In genomic region chr12:96670334-96670899, GRCh38 we compare ENCODE assay signal across 25 cellular contexts.
DNase-seq lines count a peak whose midpoint lies in the region; ATAC-seq and TF ChIP-seq lines count a peak whose summit lies in the region.
"Had no signal": no experiment of that assay in that cellular context is flagged by ENCODE, and none has a peak within 500 bp of the region (broad histone marks: within the 10 kb centered on the region; RNA-seq: fewer than 3 reads in every experiment).

No MANE protein-coding gene starts in this region.

- intact Hi-C loops in left lung (cut with DNase I) = no loop called here

- H3K79me2 ChIP-seq in DND-41 (ENCODE audit: insufficient read depth, low read length) = no peaks in the 10 kb centered on the region

- no peaks in the 10 kb centered on the region for H3K36me3 ChIP-seq in DND-41 (ENCODE audit: insufficient read depth, low read length)
- H3K36me3 ChIP-seq in left lung = no peaks in the 10 kb centered on the region
- H3K36me3 ChIP-seq: MG63, SJSA1 had no signal

- H3K4me3 ChIP-seq in DND-41 (ENCODE audit: low read depth in 1 of 2, low read length in 2 of 2) (no peak overlapping the region), left lung (no peak overlapping the region)
- H3K4me3 ChIP-seq: A549, GM23248, MG63, PC-9, SJSA1 had no signal

- no peak overlapping the region for H3K4me2 ChIP-seq in DND-41 (ENCODE audit: insufficient read depth, low read length)
- H3K4me2 ChIP-seq: A549, PC-9 had no signal

- DNase-seq in DMS53 (lab: John Stamatoyannopoulos, UW) (peak; percentile 79), DND-41 (no peak), NCI-H69 (lab: John Stamatoyannopoulos, UW) (peak; percentile 49), left lung (no peak), medulla oblongata (ENCODE audit: extremely low spot score) (no peak), NCI-H2081 treated with DMSO at 0.1 percent for 48 hours (lab: John Stamatoyannopoulos, UW) (no peak), GM19238 (ENCODE audit: insufficient read length, low spot score) (no peak)
- DNase-seq: C1 segment of cervical spinal cord; CD8-positive, alpha-beta T cell; DMS 273 treated with DMSO at 0.1 percent for 48 hours; GM23248; H7; IMR-90; KG1; MG63; NCI-H1105 treated with DMSO at 0.1 percent for 48 hours; NCI-H146; NCI-H2081; NCI-H526; PC-9; T-cell had no signal

- no peak for TF ChIP-seq CTCF in DND-41 (IDR thresholded peaks at IDR 0.05; ENCODE audit: borderline replicate concordance, extremely low read depth, low read length, poor library complexity, severe bottlenecking)
- TF ChIP-seq CTCF in left lung (IDR thresholded peaks at IDR 0.05) = no peak

- H3K27me3 ChIP-seq in DND-41 (ENCODE audit: insufficient read depth, low read length, poor library complexity) (no peaks in the 10 kb centered on the region), left lung (no peaks in the 10 kb centered on the region)
- H3K27me3 ChIP-seq: MG63, SJSA1 had no signal

- H3K9ac ChIP-seq in DND-41 (ENCODE audit: low read depth, low read length) = no peak overlapping the region
- H3K9ac ChIP-seq: GM23248 had no signal

- H2AFZ ChIP-seq in DND-41 (ENCODE audit: low read depth, low read length) = peak overlapping the region; percentile 51; the same call in 1 of the 2 replicates
- H2AFZ ChIP-seq: GM23248, PC-9 had no signal

- H3K4me1 ChIP-seq in DND-41 (ENCODE audit: insufficient read depth, low read length) (no peaks in the 10 kb centered on the region), left lung (no peaks in the 10 kb centered on the region)
- H3K4me1 ChIP-seq: A549, Caco-2, SJSA1 had no signal

- no peaks in the 10 kb centered on the region for H4K20me1 ChIP-seq in DND-41 (ENCODE audit: insufficient read depth, low read length)

- H3K27ac ChIP-seq in DND-41 (ENCODE audit: low read length) = no peak overlapping the region
- H3K27ac ChIP-seq in left lung = no peak overlapping the region
- H3K27ac ChIP-seq: A549, GM23248, PC-9, SJSA1 had no signal

- ATAC-seq in DND-41 (ENCODE audit: insufficient read depth, low read depth) (no peak), left lung (peak; percentile 76)
- ATAC-seq: A549; CD8-positive, alpha-beta T cell; Right ventricle myocardium inferior; T-cell had no signal

- H3K9me3 ChIP-seq in DND-41 (ENCODE audit: insufficient read depth, low read length, severe bottlenecking) (peaks cover 5% of the 10 kb centered on the region), left lung (peaks cover 0 to 2% of the 10 kb centered on the region in 2 donors)
- H3K9me3 ChIP-seq: A549, Caco-2, MG63, SJSA1 had no signal

Comparison
In these comparisons a context has a peak if more than half of its experiments do, and no peak if none do; other contexts are left out.
1. DNase-seq: peak in DMS53 (single experiment) and NCI-H69 (single experiment); none in DND-41 (single experiment), left lung (0 of 2), medulla oblongata (single experiment), NCI-H2081 treated with DMSO at 0.1 percent for 48 hours (single experiment) and GM19238 (single experiment).